ENCODE assay signal across 11 cellular contexts in genomic region chr9:134328841-134329575, GRCh38. TPM values are rescaled to one million over a fixed set of nuclear protein-coding genes. Genes with fewer than 3 reads are reported as not detected.
DNase-seq lines count a peak whose midpoint lies in the region; ATAC-seq lines count a peak whose summit lies in the region.
"Had no signal": no experiment of that assay in that cellular context is flagged by ENCODE, and none has a peak within 500 bp of the region (broad histone marks: within the 10 kb centered on the region; RNA-seq: fewer than 3 reads in every experiment).

No MANE protein-coding gene starts in this region.

- DNase-seq in 8988T (peak; percentile 83), NCI-H460 (ENCODE audit: extremely low read depth, low read depth) (peak; percentile 38), myocyte (ENCODE audit: low read depth) (peak; percentile 38), NCI-H446 (lab: John Stamatoyannopoulos, UW) (no peak), SIG-M5 treated with dmso at 0.1 percent for 504 hours (lab: John Stamatoyannopoulos, UW; ENCODE audit: unreplicated experiment) (no peak)
- DNase-seq in stimulated activated naive CD4-positive, alpha-beta T cell treated with Interleukin-2 at 50 U/mL for 16 hours (lab: John Stamatoyannopoulos, UW) = no peak
- DNase-seq: activated CD8-positive, alpha-beta T cell treated with anti-CD3 and anti-CD28 coated beads, Interleukin-2, amount 10 ng/mL, durations not matched to agents 7 days and 5 days; BE2C; NCI-H1417 had no signal

- ATAC-seq in esophagus mucosa = peak; percentile 6
- ATAC-seq in GM18873 (IDR thresholded peaks at IDR 0.05; ENCODE audit: low FRiP score, unreplicated experiment) = no peak
- ATAC-seq: activated CD8-positive, alpha-beta T cell treated with anti-CD3 and anti-CD28 coated beads, Interleukin-2, amount 10 ng/mL, durations not matched to agents 7 days and 5 days had no signal

RNA-seq across cellular contexts. Expression of gene RXRA, which starts 2.8 kb away (rescaled TPM):
- 29.3 and 30.5 TPM in 2 replicates for total RNA-seq in NCI-H460 (2014; rRNA removed; shearing (Covaris generic))
- 15.3 and 19.8 TPM in 2 replicates for polyA plus RNA-seq in NCI-H460 (2014; cell fraction: nucleus; rRNA removed)
- 52.4 TPM for total RNA-seq in esophagus mucosa
- total RNA-seq in myocyte = 20.5 and 25.4 TPM in 2 replicates
- 20.8 TPM for polyA plus RNA-seq in myocyte (2012)

Comparison
In these comparisons a context has a peak if more than half of its experiments do, and no peak if none do; other contexts are left out.
1. DNase-seq: peak in 8988T (single experiment), NCI-H460 (single experiment) and myocyte (single experiment); none in NCI-H446 (0 of 2), stimulated activated naive CD4-positive, alpha-beta T cell treated with Interleukin-2 at 50 U/mL for 16 hours (single experiment) and SIG-M5 treated with dmso at 0.1 percent for 504 hours (single experiment).